Comparison of ENCODE assay signal across 36 cellular contexts in genomic region chr2:1985571-1985970, GRCh38.
"Had no signal": no experiment of that assay in that cellular context is flagged by ENCODE, and none has a peak within 500 bp of the region (broad histone marks: within the 10 kb centered on the region; RNA-seq: fewer than 3 reads in every experiment).

No MANE protein-coding gene starts in this region.

- H3K27me3 ChIP-seq: brain microvascular endothelial cell, dorsolateral prefrontal cortex, foreskin keratinocyte, gastrocnemius medialis, heart left ventricle had no signal

- H3K9me3 Mint-ChIP-seq: activated B cell treated with CpG ODN at 0.5 μM for 24 hours; activated CD8-positive, alpha-beta T cell treated with anti-CD3 and anti-CD28 coated beads for 36 hours; activated naive CD4-positive, alpha-beta T cell treated with anti-CD3 and anti-CD28 coated beads, Interleukin-2, amount 10 ng/mL, durations not matched to agents 7 days and 5 days; activated naive CD4-positive, alpha-beta T cell treated with anti-CD3 and anti-CD28 coated beads, Interleukin-2, amount 50 U/mL, for 72 hours; activated naive CD8-positive, alpha-beta T cell treated with anti-CD3 and anti-CD28 coated beads, Interleukin-2, amount 10 ng/mL, durations not matched to agents 7 days and 5 days; activated T-cell treated with anti-CD3 and anti-CD28 coated beads, Interleukin-2, amount 50 U/mL, for 72 hours; dendritic cell treated with granulocyte-macrophage colony-stimulating factor and Interleukin-4, amounts not matched to agents 40 ng/mL and 50 ng/mL, for 4 days; T-helper 2 cell treated with Interferon-gamma antibody and Interleukin-4, amounts not matched to agents 5 μg/mL and 100 μg/mL, for 36 hours had no signal

- H3K27me3 Mint-ChIP-seq: activated B cell treated with CpG ODN at 0.5 μM for 24 hours; activated CD8-positive, alpha-beta T cell treated with anti-CD3 and anti-CD28 coated beads for 36 hours; activated naive CD8-positive, alpha-beta T cell treated with anti-CD3 and anti-CD28 coated beads, Interleukin-2, amount 10 ng/mL, durations not matched to agents 7 days and 5 days; central memory CD8-positive, alpha-beta T cell had no signal

- H3K27ac Mint-ChIP-seq: activated B cell treated with CpG ODN at 0.5 μM for 24 hours; activated CD8-positive, alpha-beta memory T cell treated with anti-CD3 and anti-CD28 coated beads, Interleukin-2, amount 10 ng/mL, durations not matched to agents 7 days and 5 days; activated CD8-positive, alpha-beta T cell treated with anti-CD3 and anti-CD28 coated beads for 36 hours; activated naive CD4-positive, alpha-beta T cell treated with anti-CD3 and anti-CD28 coated beads, Interleukin-2, amount 10 ng/mL, durations not matched to agents 7 days and 5 days; activated naive CD4-positive, alpha-beta T cell treated with anti-CD3 and anti-CD28 coated beads, Interleukin-2, amount 50 U/mL, for 72 hours; activated naive CD8-positive, alpha-beta T cell treated with anti-CD3 and anti-CD28 coated beads, Interleukin-2, amount 10 ng/mL, durations not matched to agents 7 days and 5 days; activated T-cell treated with anti-CD3 and anti-CD28 coated beads, Interleukin-2, amount 50 U/mL, for 72 hours; dendritic cell treated with granulocyte-macrophage colony-stimulating factor and Interleukin-4, amounts not matched to agents 40 ng/mL and 50 ng/mL, for 4 days; T-helper 17 cell; T-helper 2 cell treated with Interferon-gamma antibody and Interleukin-4, amounts not matched to agents 5 μg/mL and 100 μg/mL, for 36 hours had no signal

- H3K4me3 ChIP-seq: coronary artery, dorsolateral prefrontal cortex, esophagus muscularis mucosa, gastrocnemius medialis, heart left ventricle had no signal

- H3K4me1 Mint-ChIP-seq: activated B cell treated with CpG ODN at 0.5 μM for 24 hours; central memory CD8-positive, alpha-beta T cell; T-helper 17 cell had no signal

- H3K4me3 Mint-ChIP-seq: activated B cell treated with CpG ODN at 0.5 μM for 24 hours; activated CD8-positive, alpha-beta memory T cell treated with anti-CD3 and anti-CD28 coated beads, Interleukin-2, amount 10 ng/mL, durations not matched to agents 7 days and 5 days; activated CD8-positive, alpha-beta T cell treated with anti-CD3 and anti-CD28 coated beads for 36 hours; activated naive CD4-positive, alpha-beta T cell treated with anti-CD3 and anti-CD28 coated beads, Interleukin-2, amount 10 ng/mL, durations not matched to agents 7 days and 5 days; activated naive CD8-positive, alpha-beta T cell treated with anti-CD3 and anti-CD28 coated beads, Interleukin-2, amount 10 ng/mL, durations not matched to agents 7 days and 5 days; activated T-cell treated with anti-CD3 and anti-CD28 coated beads, Interleukin-2, amount 50 U/mL, for 72 hours; central memory CD8-positive, alpha-beta T cell; dendritic cell treated with granulocyte-macrophage colony-stimulating factor and Interleukin-4, amounts not matched to agents 40 ng/mL and 50 ng/mL, for 4 days; T-helper 17 cell; T-helper 2 cell treated with Interferon-gamma antibody and Interleukin-4, amounts not matched to agents 5 μg/mL and 100 μg/mL, for 36 hours had no signal

- H3K4me1 ChIP-seq: foreskin keratinocyte, gastrocnemius medialis had no signal

- H3K27ac ChIP-seq: brain microvascular endothelial cell, coronary artery, esophagus muscularis mucosa, foreskin keratinocyte, gastrocnemius medialis, heart left ventricle, WERI-Rb-1 had no signal

- DNase-seq: activated B cell treated with CpG ODN at 0.5 μM for 24 hours; activated CD4-positive, alpha-beta T cell treated with anti-CD3 and anti-CD28 coated beads for 48 hours; activated CD4-positive, alpha-beta T cell treated with anti-CD3 and anti-CD28 coated beads, Interleukin-2, amount 50 U/mL, for 1 hour; activated CD4-positive, alpha-beta T cell treated with anti-CD3 and anti-CD28 coated beads, Interleukin-2, amount 50 U/mL, for 48 hours; activated CD8-positive, alpha-beta memory T cell treated with anti-CD3 and anti-CD28 coated beads, Interleukin-2, amount 10 ng/mL, durations not matched to agents 7 days and 5 days; activated CD8-positive, alpha-beta memory T cell treated with anti-CD3 and anti-CD28 coated beads, Interleukin-2, amount 50 U/mL, for 4 hours; activated CD8-positive, alpha-beta T cell treated with anti-CD3 and anti-CD28 coated beads for 36 hours; activated gamma-delta T cell; activated naive CD4-positive, alpha-beta T cell; activated naive CD4-positive, alpha-beta T cell treated with anti-CD3 and anti-CD28 coated beads, Interleukin-2, amount 10 ng/mL, durations not matched to agents 7 days and 5 days; activated naive CD8-positive, alpha-beta T cell treated with anti-CD3 and anti-CD28 coated beads, Interleukin-2, amount 10 ng/mL, durations not matched to agents 7 days and 5 days; activated T-cell treated with anti-CD3 and anti-CD28 coated beads, Interleukin-2, amount 50 U/mL, for 1 hour; activated T-cell treated with anti-CD3 and anti-CD28 coated beads, Interleukin-2, amount 50 U/mL, for 72 hours; amniotic stem cell; anterior cingulate cortex; brain microvascular endothelial cell; dorsolateral prefrontal cortex; effector memory CD4-positive, alpha-beta T cell; erythroblast; foreskin keratinocyte; gastrocnemius medialis; glutamatergic neuron; heart left ventricle; T-helper 1 cell; T-helper 17 cell; T1000; WERI-Rb-1 had no signal

- H3K36me3 Mint-ChIP-seq: activated CD8-positive, alpha-beta memory T cell treated with anti-CD3 and anti-CD28 coated beads, Interleukin-2, amount 10 ng/mL, durations not matched to agents 7 days and 5 days; activated naive CD4-positive, alpha-beta T cell treated with anti-CD3 and anti-CD28 coated beads, Interleukin-2, amount 10 ng/mL, durations not matched to agents 7 days and 5 days; activated naive CD4-positive, alpha-beta T cell treated with anti-CD3 and anti-CD28 coated beads, Interleukin-2, amount 50 U/mL, for 72 hours; activated naive CD8-positive, alpha-beta T cell treated with anti-CD3 and anti-CD28 coated beads, Interleukin-2, amount 10 ng/mL, durations not matched to agents 7 days and 5 days had no signal

- ATAC-seq: activated CD4-positive, CD25-positive, alpha-beta regulatory T cell treated with anti-CD3 and anti-CD28 coated beads, Interleukin-2, amount 50 U/mL, for 24 hours; activated CD8-positive, alpha-beta memory T cell treated with anti-CD3 and anti-CD28 coated beads, Interleukin-2, amount 10 ng/mL, durations not matched to agents 7 days and 5 days; activated CD8-positive, alpha-beta T cell treated with anti-CD3 and anti-CD28 coated beads for 36 hours; activated naive CD4-positive, alpha-beta T cell treated with anti-CD3 and anti-CD28 coated beads, Interleukin-2, amount 50 U/mL, for 72 hours; activated T-cell treated with anti-CD3 and anti-CD28 coated beads, Interleukin-2, amount 50 U/mL, for 72 hours; foreskin keratinocyte; gastrocnemius medialis; heart left ventricle; T-helper 17 cell had no signal

- FAIRE-seq: astrocyte, bronchial epithelial cell had no signal

- H3K36me3 ChIP-seq: brain microvascular endothelial cell, esophagus muscularis mucosa, gastrocnemius medialis, heart left ventricle, WERI-Rb-1 had no signal
